10 cellular contexts compared by ENCODE assay signal in the genomic region with DNA sequence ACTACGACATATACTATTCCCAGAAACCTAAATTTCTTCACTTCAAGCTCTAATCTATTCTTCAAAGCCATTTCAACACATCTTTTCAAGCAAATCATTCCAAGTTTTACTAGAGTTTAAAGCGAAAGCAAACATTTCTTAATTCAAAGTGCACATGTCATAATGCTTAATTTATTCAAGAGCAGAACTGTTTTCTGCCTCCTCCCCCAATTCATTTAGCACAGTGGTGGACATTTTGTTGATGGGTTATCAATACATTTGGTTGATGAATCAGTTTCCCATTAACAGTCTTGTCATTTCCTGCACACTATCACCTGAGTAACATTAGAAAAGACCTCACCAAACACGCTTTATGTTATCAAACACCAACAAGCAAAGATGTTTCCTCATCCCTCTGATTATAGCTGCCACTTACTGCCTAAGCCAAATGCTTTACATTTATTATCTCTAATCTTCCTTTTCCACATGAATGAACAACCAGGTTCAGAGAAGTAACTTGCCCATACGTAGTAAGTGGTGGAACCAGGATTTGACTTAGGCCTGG. TPM values are rescaled to one million over a fixed set of nuclear protein-coding genes. Genes with fewer than 3 reads are reported as not detected.
DNase-seq lines count a peak whose midpoint lies in the region; ATAC-seq and TF ChIP-seq lines count a peak whose summit lies in the region.
"Had no signal": no experiment of that assay in that cellular context is flagged by ENCODE, and none has a peak within 500 bp of the region (broad histone marks: within the 10 kb centered on the region; RNA-seq: fewer than 3 reads in every experiment).

No MANE protein-coding gene starts in this region.

- H3K4me1 Mint-ChIP-seq in MCF 10A (ENCODE audit: insufficient read depth, unreplicated experiment), result peaks cover 24% of the 10 kb centered on the region

- H3K36me3 ChIP-seq in HUES64 (ENCODE audit: insufficient read depth, low read length) (peaks cover 33% of the 10 kb centered on the region), muscle layer of colon (ENCODE audit: insufficient read depth, low read length) (peaks cover 15% of the 10 kb centered on the region)

- WGBS in HUES64, result 79% methylated on average over 4 of the region's 4 CpGs

- H3K27me3 ChIP-seq in AG04450 (ENCODE audit: control insufficient read depth, insufficient read depth, low read length), result no peaks in the 10 kb centered on the region
- no peaks in the 10 kb centered on the region for H3K27me3 ChIP-seq in HUES64 (ENCODE audit: insufficient read depth, low read length)
- no peaks in the 10 kb centered on the region for H3K27me3 ChIP-seq in muscle layer of colon (ENCODE audit: control insufficient read depth in 1 of 2, insufficient read depth in 2 of 2, low read length in 2 of 2)

- no peak for DNase-seq in AG04450 (ENCODE audit: low read depth, low spot score)
- DNase-seq in MCF 10A (ENCODE audit: unreplicated experiment), result no peak
- DNase-seq in H4 (ENCODE audit: low spot score), result no peak
- DNase-seq: stimulated activated CD4-positive, alpha-beta T cell treated with anti-CD3 and anti-CD28 coated beads, Interleukin-2, amount 100 ng/mL, for 48 hours had no signal

- peaks cover 24% of the 10 kb centered on the region for H3K4me1 ChIP-seq in HUES64 (ENCODE audit: insufficient read depth, low read length)
- H3K4me1 ChIP-seq in muscle layer of colon (ENCODE audit: insufficient read depth, low read length), result peaks cover 39% of the 10 kb centered on the region

- no peaks in the 10 kb centered on the region; the same call in 1 of the 2 replicates for H3K9me3 ChIP-seq in AG04450 (ENCODE audit: control insufficient read depth, insufficient read depth, low read length)
- H3K9me3 ChIP-seq in HUES64 (ENCODE audit: insufficient read depth, low read depth, low read length), result no peaks in the 10 kb centered on the region
- H3K9me3 ChIP-seq in muscle layer of colon (ENCODE audit: low read length), result no peaks in the 10 kb centered on the region

- intact Hi-C loops in MCF 10A (cut with micrococcal nuclease), result loop anchor here (10.0 kb wide), 1 partner anchor 535 kb away; a partner anchor contains a TSS

- peak overlapping the region; percentile 94 for H3K27ac Mint-ChIP-seq in MCF 10A (ENCODE audit: low read depth, unreplicated experiment)

- H3K4me3 Mint-ChIP-seq in MCF 10A (ENCODE audit: unreplicated experiment), result peak overlapping the region; percentile 86

- CTCF ChIA-PET in AG04450 (lab: Charles Lee), result interaction anchor here (2.1 to 4.4 kb wide), 4 partner anchors 18 to 303 kb away, joined by 4 to 79 read pairs (median 9); a partner anchor contains a TSS
- CTCF ChIA-PET in MCF 10A (lab: Yijun Ruan, JAX), result interaction anchor here (0.7 to 5.0 kb wide), 4 partner anchors 15 to 298 kb away, joined by 3 to 71 read pairs (median 4); no protein-coding TSS in a partner anchor

- H3K9me3 Mint-ChIP-seq in MCF 10A (ENCODE audit: unreplicated experiment), result no peaks in the 10 kb centered on the region

- ATAC-seq in HG03045 (IDR thresholded peaks at IDR 0.05; ENCODE audit: unreplicated experiment) (no peak), HG03469 (IDR thresholded peaks at IDR 0.05; ENCODE audit: unreplicated experiment) (no peak), HG02981 (IDR thresholded peaks at IDR 0.05; ENCODE audit: unreplicated experiment) (no peak)

- no peak for TF ChIP-seq CTCF in AG04450 (IDR thresholded peaks at IDR 0.05; ENCODE audit: low read depth, low read length)
- TF ChIP-seq CTCF in MCF 10A (IDR thresholded peaks at IDR 0.05; ENCODE audit: unreplicated experiment), result no peak

- H3K27me3 Mint-ChIP-seq in MCF 10A (ENCODE audit: insufficient read depth, unreplicated experiment), result no peaks in the 10 kb centered on the region

- H3K4me3 ChIP-seq in AG04450 (ENCODE audit: low read depth, low read length) (peak overlapping the region; percentile 89), HUES64 (ENCODE audit: low read length) (peak overlapping the region; percentile 78), muscle layer of colon (ENCODE audit: low read depth in 1 of 2, low read length in 2 of 2) (peak overlapping the region in 1 of 2 donors; percentile 96)

- POLR2A ChIA-PET in AG04450 (lab: Yijun Ruan, JAX), result interaction anchor here (0.7 to 3.4 kb wide), 2 partner anchors 12 to 55 kb away, joined by 3 to 23 read pairs; a partner anchor contains a TSS
- POLR2A ChIA-PET in MCF 10A (lab: Yijun Ruan, JAX), result interaction anchor here (0.7 to 5.9 kb wide), 13 partner anchors 9 to 538 kb away, joined by 3 to 60 read pairs (median 6); a partner anchor contains a TSS

- BruUV-seq in MCF 10A (replicated peaks; lab: Mats Ljungman, UMichigan), result no TSS peak

- peak overlapping the region; percentile 100; the same call in 1 of the 2 replicates for H3K9ac ChIP-seq in HUES64 (ENCODE audit: low read depth, low read length)
- H3K9ac ChIP-seq in muscle layer of colon (ENCODE audit: low read length), result peak overlapping the region; percentile 96

- no peak overlapping the region for H3K27ac ChIP-seq in AG04450 (ENCODE audit: low read depth, low read length)
- H3K27ac ChIP-seq in HUES64 (ENCODE audit: low read depth, low read length), result no peak overlapping the region
- H3K27ac ChIP-seq in muscle layer of colon (ENCODE audit: low read depth, low read length), result peak overlapping the region; percentile 4

- peaks cover 31% of the 10 kb centered on the region for H3K36me3 Mint-ChIP-seq in MCF 10A (ENCODE audit: insufficient read depth, unreplicated experiment)

RNA-seq across cellular contexts. Expression of a gene that starts 2.0 kb away (rescaled TPM):
- polyA plus RNA-seq in AG04450 (2011; rRNA removed), result 39.7 and 45.6 TPM in 2 replicates
- 31.5 and 36.5 TPM in 2 replicates for polyA minus RNA-seq in AG04450 (2011; rRNA and poly(A)+ RNA removed)
- 56.7 TPM for polyA plus RNA-seq in HUES64 (2013, experiment 1 of 2)
- 67.7 TPM for polyA plus RNA-seq in HUES64 (2013, experiment 2 of 2)
- 95.8 and 97.9 TPM in 2 replicates for total RNA-seq in MCF 10A (2022)
- total RNA-seq in H4 (2014; rRNA removed; shearing (Covaris generic)), result 28.9 and 29.3 TPM in 2 replicates

RNA-seq across cellular contexts. Expression of a gene that starts 51.0 kb away (rescaled TPM):
- 18.2 and 23.4 TPM in 2 replicates for polyA plus RNA-seq in AG04450 (2011; rRNA removed)
- polyA minus RNA-seq in AG04450 (2011; rRNA and poly(A)+ RNA removed), result 27.4 and 35.4 TPM in 2 replicates
- 24.9 TPM for polyA plus RNA-seq in HUES64 (2013, experiment 1 of 2)
- polyA plus RNA-seq in HUES64 (2013, experiment 2 of 2), result 26.4 TPM
- 46.2 and 59.1 TPM in 2 replicates for total RNA-seq in MCF 10A (2022)
- 29.0 and 32.3 TPM in 2 replicates for total RNA-seq in H4 (2014; rRNA removed; shearing (Covaris generic))

RNA-seq across cellular contexts. Expression of a gene that starts 56.0 kb away (rescaled TPM):
- polyA plus RNA-seq in AG04450 (2011; rRNA removed), result 9.8 and 10.5 TPM in 2 replicates
- polyA minus RNA-seq in AG04450 (2011; rRNA and poly(A)+ RNA removed), result 5.5 and 6.2 TPM in 2 replicates
- 3.9 TPM for polyA plus RNA-seq in HUES64 (2013, experiment 1 of 2)
- 5.0 TPM for polyA plus RNA-seq in HUES64 (2013, experiment 2 of 2)
- total RNA-seq in MCF 10A (2022), result not detected in 2 replicates
- 0.08 and 0.17 TPM in 2 replicates for total RNA-seq in H4 (2014; rRNA removed; shearing (Covaris generic))
- total RNA-seq: T-helper 2 cell treated with Interferon-gamma antibody and Interleukin-4, amounts not matched to agents 100 ng/mL and 5 ng/mL, for 36 hours had no signal

RNA-seq across cellular contexts. Expression of a gene that starts 56.6 kb away (rescaled TPM):
- polyA plus RNA-seq in AG04450 (2011; rRNA removed), result 7.8 and 9.7 TPM in 2 replicates
- polyA minus RNA-seq in AG04450 (2011; rRNA and poly(A)+ RNA removed), result 18.5 and 23.1 TPM in 2 replicates
- 15.8 TPM for polyA plus RNA-seq in HUES64 (2013, experiment 1 of 2)
- 22.9 TPM for polyA plus RNA-seq in HUES64 (2013, experiment 2 of 2)
- total RNA-seq in MCF 10A (2022), result 24.1 and 26.8 TPM in 2 replicates
- total RNA-seq in H4 (2014; rRNA removed; shearing (Covaris generic)), result 16.2 and 18.3 TPM in 2 replicates
